8 cellular contexts compared by ENCODE assay signal in genomic region chr11:44316388-44317240, GRCh38. TPM values are rescaled to one million over a fixed set of nuclear protein-coding genes. Genes with fewer than 3 reads are reported as not detected.
A peak's percentile ranks its signal among the peaks of the same experiment; 100 is the strongest.
DNase-seq lines count a peak whose midpoint lies in the region; ATAC-seq and TF ChIP-seq lines count a peak whose summit lies in the region.

No MANE protein-coding gene starts in this region.

- CTCF ChIA-PET in Caco-2 (lab: Charles Lee), result interaction anchor here (1.1 kb wide), 1 partner anchor 31 kb away, joined by 3 read pairs; no protein-coding TSS in a partner anchor

- no peak overlapping the region for H3K27ac Mint-ChIP-seq in Caco-2 (ENCODE audit: unreplicated experiment)

- ATAC-seq in GM21576 (IDR thresholded peaks at IDR 0.05; ENCODE audit: unreplicated experiment), result no peak

- H3K27ac ChIP-seq in ovary, result no peak overlapping the region

- no peaks in the 10 kb centered on the region for H3K36me3 Mint-ChIP-seq in Caco-2 (ENCODE audit: insufficient read depth, unreplicated experiment)

- WGBS in ovary, 3 donors, result 2 to 8% (median 2%) methylated on average over 60 to 64 of the region's 64 CpGs

- peak; percentile 28 to 40 for DNase-seq in Caco-2
- DNase-seq in NCI-H2029 treated with DMSO at 0.1 percent for 48 hours (lab: John Stamatoyannopoulos, UW), result peak; percentile 62
- no peak for DNase-seq in epithelial cell of proximal tubule (ENCODE audit: low read depth)
- DNase-seq in ovary, result peak in 1 of 5 donors; percentile 33
- no peak for DNase-seq in C1 segment of cervical spinal cord (lab: John Stamatoyannopoulos, UW)
- no peak for DNase-seq in pons (ENCODE audit: low spot score)
- no peak for DNase-seq in superior temporal gyrus (ENCODE audit: extremely low spot score)

- TF ChIP-seq EP300 in ovary (IDR thresholded peaks at IDR 0.05), result no peak

- TF ChIP-seq CTCF in Caco-2 (IDR thresholded peaks at IDR 0.05; ENCODE audit: insufficient read depth in 1 of 2, low read depth in 1 of 2, low read length in 1 of 2, severe bottlenecking in 1 of 2, unreplicated experiment in 1 of 2), result no peak
- peak; percentile 17 for TF ChIP-seq CTCF in epithelial cell of proximal tubule (conservative IDR thresholded peaks at IDR 0.05; ENCODE audit: low read depth, low read length)
- no peak for TF ChIP-seq CTCF in ovary (IDR thresholded peaks at IDR 0.05)

- H3K4me3 ChIP-seq in Caco-2 (ENCODE audit: low read depth, low read length), result peak overlapping the region; percentile 24
- peak overlapping the region; percentile 28 for H3K4me3 ChIP-seq in epithelial cell of proximal tubule (ENCODE audit: low read depth, low read length)
- H3K4me3 ChIP-seq in ovary, result peak overlapping the region; percentile 18

- H3K36me3 ChIP-seq in Caco-2 (ENCODE audit: control insufficient read depth, insufficient read depth, low read length) (no peaks in the 10 kb centered on the region), ovary (no peaks in the 10 kb centered on the region)

- H3K4me1 ChIP-seq in Caco-2 (0 out of 2 replicates have a peak, but pooled peaks cover 3% of the 10 kb centered on the region), ovary (ENCODE audit: insufficient read depth) (no peaks in the 10 kb centered on the region)

- no TSS peak for BruUV-seq in Caco-2 (replicated peaks; lab: Mats Ljungman, UMichigan)

- H3K9me3 ChIP-seq in Caco-2 (no peaks in the 10 kb centered on the region), ovary (no peaks in the 10 kb centered on the region)

- no peaks in the 10 kb centered on the region for H3K9me3 Mint-ChIP-seq in Caco-2 (ENCODE audit: unreplicated experiment)

- TF ChIP-seq POLR2A in ovary (IDR thresholded peaks at IDR 0.05), result no peak

- peak overlapping the region; percentile 46 for H3K4me3 Mint-ChIP-seq in Caco-2 (ENCODE audit: unreplicated experiment)

- H3K27me3 Mint-ChIP-seq in Caco-2 (ENCODE audit: insufficient read depth, unreplicated experiment), result peaks cover 22% of the 10 kb centered on the region

- H3K27me3 ChIP-seq in Caco-2 (replicated peaks; ENCODE audit: control insufficient read depth, insufficient read depth, low read length), result peaks cover 2% of the 10 kb centered on the region; the same call in 1 of the 2 replicates
- H3K27me3 ChIP-seq in ovary, result no peaks in the 10 kb centered on the region

- POLR2A ChIA-PET in Caco-2 (lab: Charles Lee), result no interaction called here

- intact Hi-C loops in Caco-2 (cut with micrococcal nuclease; ENCODE audit: unreplicated experiment) (no loop called here), ovary (cut with DNase I) (no loop called here)

- H3K4me1 Mint-ChIP-seq in Caco-2 (ENCODE audit: low read depth, unreplicated experiment), result no peaks in the 10 kb centered on the region

RNA-seq across cellular contexts. Expression of gene ALX4, which starts 6.7 kb away (rescaled TPM):
- 0.05 TPM in 1 of 2 replicates, not detected in the other for total RNA-seq in Caco-2 (2022)
- total RNA-seq in epithelial cell of proximal tubule, result not detected in 2 replicates
- under 1 TPM in 3 of 7 donors, not detected in 4; 0.03 to 0.07 (median 0.05) TPM for total RNA-seq in ovary
- polyA plus RNA-seq in ovary, result under 1 TPM; 0.01 to 0.18 TPM

Comparison
In these comparisons a context has a peak if more than half of its experiments do, and no peak if none do; other contexts are left out.
1. DNase-seq: peak in Caco-2 (2 of 2) and NCI-H2029 treated with DMSO at 0.1 percent for 48 hours (single experiment); none in epithelial cell of proximal tubule (single experiment), C1 segment of cervical spinal cord (0 of 14), pons (single experiment) and superior temporal gyrus (single experiment).
2. Peak in every context shown above with its lines, with median percentiles within 50 percentile points of each other: H3K4me3 ChIP-seq.